In the genomic region with DNA sequence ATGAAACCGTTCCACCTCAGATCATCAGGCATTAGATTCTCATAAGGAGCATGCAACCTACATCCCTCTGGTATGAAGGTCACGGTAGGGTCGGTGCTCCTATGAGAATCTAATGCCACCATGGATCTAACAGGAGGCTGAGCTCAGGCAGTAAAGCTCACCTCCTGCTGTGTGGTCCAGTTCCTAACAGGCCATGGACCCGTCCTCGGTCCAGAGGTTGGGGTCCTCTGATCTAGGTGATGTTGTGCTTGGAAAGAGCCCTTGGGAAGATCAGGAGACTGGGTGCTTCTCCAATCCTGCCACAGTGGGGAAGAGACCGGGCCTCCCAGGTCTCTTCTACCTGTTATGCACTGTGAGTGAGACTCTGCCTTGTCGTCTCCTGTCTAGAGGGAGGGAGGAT, we compare ENCODE assay signal across 18 cellular contexts.
"Had no signal": no experiment of that assay in that cellular context is flagged by ENCODE, and none has a peak within 500 bp of the region (broad histone marks: within the 10 kb centered on the region; RNA-seq: fewer than 3 reads in every experiment).

No MANE protein-coding gene starts in this region.

- H3K4me1 ChIP-seq: testis had no signal

- ATAC-seq: left colon, mucosa of descending colon, natural killer cell had no signal

- H3K4me3 ChIP-seq: dorsolateral prefrontal cortex, mucosa of descending colon, psoas muscle, sigmoid colon, SJSA1, testis had no signal

- H3K9me3 ChIP-seq: mucosa of descending colon, psoas muscle, sigmoid colon, SJSA1, testis had no signal

- H3K27ac ChIP-seq: brain microvascular endothelial cell, dorsolateral prefrontal cortex, psoas muscle, sigmoid colon, SJSA1, testis had no signal

- H3K36me3 ChIP-seq: brain microvascular endothelial cell, sigmoid colon, SJSA1 had no signal

- DNase-seq: activated CD4-positive, alpha-beta T cell treated with anti-CD3 and anti-CD28 coated beads, Interleukin-2, amount 50 U/mL, for 48 hours; activated CD4-positive, CD25-positive, alpha-beta regulatory T cell treated with anti-CD3 and anti-CD28 coated beads, Interleukin-2, amount 50 U/mL, for 72 hours; amniotic stem cell; brain microvascular endothelial cell; cerebellar nuclear complex; dorsolateral prefrontal cortex; left colon; mucosa of descending colon; natural killer cell; nucleus accumbens; psoas muscle; sigmoid colon; stimulated activated CD4-positive, alpha-beta T cell treated with anti-CD3 and anti-CD28 coated beads, Interleukin-2, amount 100 ng/mL, for 48 hours; T-helper 9 cell; testis had no signal

- FAIRE-seq: frontal cortex, urothelium cell line had no signal

- H3K27me3 ChIP-seq: brain microvascular endothelial cell, dorsolateral prefrontal cortex, sigmoid colon, SJSA1, testis had no signal
